19 cellular contexts compared by ENCODE assay signal in the genomic region with DNA sequence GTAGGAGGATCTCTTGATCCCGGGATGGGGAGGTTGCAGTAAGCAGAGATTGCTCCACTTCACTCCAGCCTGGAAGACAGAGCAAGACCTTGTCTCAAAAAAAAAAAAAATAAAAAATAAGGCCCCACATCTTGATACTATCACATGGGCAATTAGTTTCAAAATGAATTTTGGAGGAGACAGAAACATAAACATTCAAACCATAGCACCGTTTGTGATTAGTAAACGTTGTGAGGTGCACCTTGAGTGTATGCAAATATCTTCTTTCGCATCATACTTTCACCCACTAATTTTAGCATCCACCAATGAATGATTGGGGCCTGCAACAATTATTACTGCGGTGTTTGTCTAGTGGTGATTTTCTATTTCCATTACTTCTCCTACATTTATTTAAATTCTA. TPM values are rescaled to one million over a fixed set of nuclear protein-coding genes. Genes with fewer than 3 reads are reported as not detected.
DNase-seq lines count a peak whose midpoint lies in the region; ATAC-seq lines count a peak whose summit lies in the region.
"Had no signal": no experiment of that assay in that cellular context is flagged by ENCODE, and none has a peak within 500 bp of the region (broad histone marks: within the 10 kb centered on the region; RNA-seq: fewer than 3 reads in every experiment).

No MANE protein-coding gene starts in this region.

- ATAC-seq in GM18867 (IDR thresholded peaks at IDR 0.05; ENCODE audit: unreplicated experiment) (peak; percentile 86), GM21717 (IDR thresholded peaks at IDR 0.05; ENCODE audit: unreplicated experiment) (peak; percentile 64), HG03196 (IDR thresholded peaks at IDR 0.05; ENCODE audit: unreplicated experiment) (peak; percentile 72), sciatic nerve (no peak), HG03108 (IDR thresholded peaks at IDR 0.05; ENCODE audit: unreplicated experiment) (no peak)
- ATAC-seq: activated CD8-positive, alpha-beta T cell treated with anti-CD3 and anti-CD28 coated beads, Interleukin-2, amount 10 ng/mL, durations not matched to agents 7 days and 5 days; activated naive CD8-positive, alpha-beta T cell treated with anti-CD3 and anti-CD28 coated beads, Interleukin-2, amount 50 U/mL, for 24 hours; activated T-cell treated with anti-CD3 and anti-CD28 coated beads, Interleukin-2, amount 50 U/mL, for 72 hours; left lung had no signal

- peak; percentile 9 for DNase-seq in sciatic nerve (ENCODE audit: low spot score)
- no peak for DNase-seq in MV-4-11 (lab: John Stamatoyannopoulos, UW)
- DNase-seq in NCI-H524 (lab: John Stamatoyannopoulos, UW): no peak
- DNase-seq: activated CD8-positive, alpha-beta T cell treated with anti-CD3 and anti-CD28 coated beads, Interleukin-2, amount 10 ng/mL, durations not matched to agents 7 days and 5 days; activated naive CD8-positive, alpha-beta T cell treated with anti-CD3 and anti-CD28 coated beads, Interleukin-2, amount 50 U/mL, for 24 hours; activated T-cell treated with anti-CD3 and anti-CD28 coated beads, Interleukin-2, amount 50 U/mL, for 72 hours; dorsolateral prefrontal cortex; left lung; NCI-H446; retina; Right ventricle myocardium superior; stimulated activated naive CD4-positive, alpha-beta T cell; trophoblast cell had no signal

- intact Hi-C loops in sciatic nerve (cut with DNase I): no loop called here

RNA-seq across cellular contexts. Expression of a gene that starts 11.0 kb away (rescaled TPM):
- total RNA-seq in sciatic nerve: not detected
- total RNA-seq: activated CD8-positive, alpha-beta T cell treated with anti-CD3 and anti-CD28 coated beads, Interleukin-2, amount 10 ng/mL, durations not matched to agents 7 days and 5 days; activated T-cell treated with anti-CD3 and anti-CD28 coated beads, Interleukin-2, amount 50 U/mL, for 72 hours; dorsolateral prefrontal cortex; glomerular endothelial cell; left lung; Right ventricle myocardium superior; T-helper 1 cell treated with Interleukin-12 subunit alpha and Interleukin-12 subunit beta and Interleukin-4 antibody, amounts not matched to agents 30 ng/mL and 1 ng/mL, for 36 hours had no signal

RNA-seq across cellular contexts. Expression of a gene that starts 22.7 kb away (rescaled TPM):
- total RNA-seq in sciatic nerve: 125 TPM

RNA-seq across cellular contexts. Expression of a gene that starts 24.7 kb away (rescaled TPM):
- 75.9 TPM for total RNA-seq in sciatic nerve

RNA-seq across cellular contexts. Expression of a gene that starts 36.9 kb away (rescaled TPM):
- 32.1 TPM for total RNA-seq in sciatic nerve

RNA-seq across cellular contexts. Expression of a gene that starts 37.1 kb away (rescaled TPM):
- 722 TPM for total RNA-seq in sciatic nerve

Comparison
In these comparisons a context has a peak if more than half of its experiments do, and no peak if none do; other contexts are left out.
1. ATAC-seq: peak in GM18867 (single experiment), GM21717 (single experiment) and HG03196 (single experiment); none in sciatic nerve (single experiment) and HG03108 (single experiment).